Comparison of ENCODE assay signal across 13 cellular contexts in the genomic region with DNA sequence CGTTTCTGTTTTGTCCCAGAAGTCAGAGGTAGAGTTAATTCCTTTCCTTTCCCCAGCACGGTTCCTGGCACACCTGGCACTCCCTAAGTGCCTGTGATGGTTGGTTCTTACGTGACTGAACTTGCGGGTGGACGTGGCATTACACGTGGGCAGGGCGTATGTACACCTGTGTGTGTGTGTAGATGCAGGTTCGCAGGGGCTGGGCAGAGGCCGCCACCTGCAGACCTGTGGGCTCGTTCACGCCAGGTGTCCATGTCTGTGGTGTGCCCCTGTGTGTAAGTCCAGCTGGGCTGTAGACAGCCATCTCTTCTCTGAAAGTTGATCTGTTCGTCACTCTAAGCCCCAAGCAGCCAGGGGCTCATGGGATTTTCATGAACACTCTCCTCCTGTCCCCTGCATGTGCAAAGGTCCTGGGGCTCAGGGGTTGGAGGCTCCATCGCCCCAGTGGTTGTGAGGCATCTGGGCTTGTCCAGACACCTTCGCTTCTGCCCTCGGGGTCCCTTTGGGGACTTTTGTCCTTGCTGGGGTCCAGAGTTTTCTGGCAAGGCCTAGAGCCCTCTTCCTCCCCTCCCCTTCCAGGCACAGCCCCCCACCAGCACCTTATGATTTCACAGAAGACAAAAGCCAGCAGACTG. TPM values are rescaled to one million over a fixed set of nuclear protein-coding genes. Genes with fewer than 3 reads are reported as not detected.
DNase-seq lines count a peak whose midpoint lies in the region; ATAC-seq, FAIRE-seq and TF ChIP-seq lines count a peak whose summit lies in the region.
"Had no signal": no experiment of that assay in that cellular context is flagged by ENCODE, and none has a peak within 500 bp of the region (broad histone marks: within the 10 kb centered on the region; RNA-seq: fewer than 3 reads in every experiment).

No MANE protein-coding gene starts in this region.

- no peak overlapping the region for H3K4me3 ChIP-seq in A549
- no peak overlapping the region for H3K4me3 ChIP-seq in HEK293 (ENCODE audit: low read depth, low read length)
- peak overlapping the region; percentile 26 for H3K4me3 ChIP-seq in epithelial cell of proximal tubule (ENCODE audit: low read depth, low read length)
- no peak overlapping the region for H3K4me3 ChIP-seq in brain microvascular endothelial cell (ENCODE audit: low read depth, low read length)
- H3K4me3 ChIP-seq: Peyer's patch had no signal

- POLR2A ChIA-PET in A549 (lab: Yijun Ruan, JAX): no interaction called here
- POLR2A ChIA-PET in HEK293 (lab: Yijun Ruan, JAX): interaction anchor here (0.6 to 1.4 kb wide), 4 partner anchors 10 to 146 kb away, joined by 3 to 5 read pairs (median 4); a partner anchor contains a TSS

- TF ChIP-seq CTCF in A549 (IDR thresholded peaks at IDR 0.05): no peak
- TF ChIP-seq CTCF in HEK293 (tag by site-specific recombination; IDR thresholded peaks at IDR 0.05): no peak
- no peak for TF ChIP-seq CTCF in epithelial cell of proximal tubule (conservative IDR thresholded peaks at IDR 0.05; ENCODE audit: low read depth, low read length)
- no peak for TF ChIP-seq CTCF in neural crest cell (conservative IDR thresholded peaks at IDR 0.05)
- no peak for TF ChIP-seq CTCF in brain microvascular endothelial cell (IDR thresholded peaks at IDR 0.05; ENCODE audit: low read depth, low read length, missing control alignments)

- CTCF ChIA-PET in A549 (lab: Yijun Ruan, JAX) (interaction anchor here (0.6 to 5.5 kb wide), 6 partner anchors 14 to 106 kb away, joined by 3 to 65 read pairs (median 7); no protein-coding TSS in a partner anchor), HEK293 (lab: Yijun Ruan, JAX) (interaction anchor here (0.9 to 1.0 kb wide), 2 partner anchors 15 to 270 kb away, joined by 3 read pairs; no protein-coding TSS in a partner anchor)

- no peaks in the 10 kb centered on the region for H3K36me3 Mint-ChIP-seq in neural crest cell (ENCODE audit: low read depth)

- TF ChIP-seq EP300 in A549 (IDR thresholded peaks at IDR 0.05): no peak

- no peaks in the 10 kb centered on the region for H3K27me3 ChIP-seq in brain microvascular endothelial cell (replicated peaks)

- no peak overlapping the region for H3K27ac ChIP-seq in A549
- no peak overlapping the region for H3K27ac ChIP-seq in HEK293 (ENCODE audit: extremely low read depth, low read depth, low read length)
- no peak overlapping the region for H3K27ac ChIP-seq in brain microvascular endothelial cell
- H3K27ac ChIP-seq: Peyer's patch had no signal

- peaks cover 46% of the 10 kb centered on the region for H3K27me3 Mint-ChIP-seq in neural crest cell (ENCODE audit: low read depth)

- no peaks in the 10 kb centered on the region for H3K9me3 Mint-ChIP-seq in neural crest cell

- 87% methylated on average over 15 of the region's 15 CpGs for WGBS in A549 (ENCODE audit: missing lambda C conversion rate)

- no peaks in the 10 kb centered on the region for H3K9me3 ChIP-seq in A549
- H3K9me3 ChIP-seq in HEK293 (ENCODE audit: control insufficient read depth, insufficient read depth, low read depth, low read length): no peaks in the 10 kb centered on the region

- H3K4me1 Mint-ChIP-seq in neural crest cell: peaks cover 21% of the 10 kb centered on the region

- no peak for ATAC-seq in A549
- ATAC-seq in HG03139 (IDR thresholded peaks at IDR 0.05; ENCODE audit: unreplicated experiment): no peak

- in situ Hi-C loops in brain microvascular endothelial cell (cut with HindIII; ENCODE audit: low pct_ligation_motif_present, low sequenced_read_pairs): no loop called here

- no peak for FAIRE-seq in A549 (lab: Jason Lieb, UNC)

- H3K4me1 ChIP-seq in A549 (peaks cover 22% of the 10 kb centered on the region), HEK293 (ENCODE audit: control insufficient read depth, insufficient read depth, low read length) (peaks cover 2% of the 10 kb centered on the region; the same call in 1 of the 2 replicates)

- H3K4me2 ChIP-seq in A549: no peak overlapping the region

- DNase-seq in A549 (ENCODE audit: low read depth in 1 of 2, low spot score in 1 of 2) (no peak), epithelial cell of proximal tubule (ENCODE audit: low read depth) (no peak), neural crest cell (ENCODE audit: low read depth, low spot score) (no peak), 8988T (no peak), brain microvascular endothelial cell (no peak), D341Med (ENCODE audit: low spot score) (no peak)
- DNase-seq: DMS 273 treated with DMSO at 0.1 percent for 48 hours, HCEC 1CT, NCI-H146, Peyer's patch, SHP77 treated with DMSO at 0.1 percent for 48 hours had no signal

- TF ChIP-seq RAD21 in A549 (conservative IDR thresholded peaks at IDR 0.05 in 1 of 2, IDR thresholded peaks at IDR 0.05 in 1 of 2): no peak

- H3K36me3 ChIP-seq in HEK293 (ENCODE audit: control insufficient read depth in 2 of 2, insufficient read depth in 1 of 2, low read length in 2 of 2): no peaks in the 10 kb centered on the region
- H3K36me3 ChIP-seq in brain microvascular endothelial cell (replicated peaks): no peaks in the 10 kb centered on the region
- H3K36me3 ChIP-seq: Peyer's patch had no signal

- H3K27ac Mint-ChIP-seq in neural crest cell (ENCODE audit: unreplicated experiment): no peak overlapping the region

- H3K4me3 Mint-ChIP-seq in neural crest cell: peak overlapping the region; percentile 73

- no peak for TF ChIP-seq POLR2A in A549 (IDR thresholded peaks at IDR 0.05; ENCODE audit: low read length)

TF ChIP-seq in A549, 52 proteins besides CTCF, POLR2A, EP300 and RAD21 (continues in another document):
- TF ChIP-seq RARB (CRISPR knock-in tag; IDR thresholded peaks at IDR 0.05) (no peak), KDM1A (IDR thresholded peaks at IDR 0.05; ENCODE audit: low read depth) (peak; percentile 68; the same call in 1 of the 2 replicates), TFCP2L1 (CRISPR knock-in tag; IDR thresholded peaks at IDR 0.05) (no peak), GATA3 (IDR thresholded peaks at IDR 0.05; ENCODE audit: borderline replicate concordance) (no peak)
- TF ChIP-seq, protein P1, sequence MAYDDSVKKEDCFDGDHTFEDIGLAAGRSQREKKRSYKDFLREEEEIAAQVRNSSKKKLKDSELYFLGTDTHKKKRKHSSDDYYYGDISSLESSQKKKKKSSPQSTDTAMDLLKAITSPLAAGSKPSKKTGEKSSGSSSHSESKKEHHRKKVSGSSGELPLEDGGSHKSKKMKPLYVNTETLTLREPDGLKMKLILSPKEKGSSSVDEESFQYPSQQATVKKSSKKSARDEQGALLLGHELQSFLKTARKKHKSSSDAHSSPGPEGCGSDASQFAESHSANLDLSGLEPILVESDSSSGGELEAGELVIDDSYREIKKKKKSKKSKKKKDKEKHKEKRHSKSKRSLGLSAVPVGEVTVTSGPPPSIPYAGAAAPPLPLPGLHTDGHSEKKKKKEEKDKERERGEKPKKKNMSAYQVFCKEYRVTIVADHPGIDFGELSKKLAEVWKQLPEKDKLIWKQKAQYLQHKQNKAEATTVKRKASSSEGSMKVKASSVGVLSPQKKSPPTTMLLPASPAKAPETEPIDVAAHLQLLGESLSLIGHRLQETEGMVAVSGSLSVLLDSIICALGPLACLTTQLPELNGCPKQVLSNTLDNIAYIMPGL (CRISPR knock-in tag; IDR thresholded peaks at IDR 0.05; ENCODE audit: borderline replicate concordance): no peak

TF ChIP-seq in HEK293, 187 proteins besides CTCF, POLR2A, EP300 and RAD21 (continues in another document):
- TF ChIP-seq, protein P2, sequence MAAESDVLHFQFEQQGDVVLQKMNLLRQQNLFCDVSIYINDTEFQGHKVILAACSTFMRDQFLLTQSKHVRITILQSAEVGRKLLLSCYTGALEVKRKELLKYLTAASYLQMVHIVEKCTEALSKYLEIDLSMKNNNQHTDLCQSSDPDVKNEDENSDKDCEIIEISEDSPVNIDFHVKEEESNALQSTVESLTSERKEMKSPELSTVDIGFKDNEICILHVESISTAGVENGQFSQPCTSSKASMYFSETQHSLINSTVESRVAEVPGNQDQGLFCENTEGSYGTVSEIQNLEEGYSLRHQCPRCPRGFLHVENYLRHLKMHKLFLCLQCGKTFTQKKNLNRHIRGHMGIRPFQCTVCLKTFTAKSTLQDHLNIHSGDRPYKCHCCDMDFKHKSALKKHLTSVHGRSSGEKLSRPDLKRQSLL (tag by site-specific recombination; IDR thresholded peaks at IDR 0.05): peak; percentile 68
- TF ChIP-seq ZNF623 (tag by site-specific recombination; IDR thresholded peaks at IDR 0.05): peak; percentile 99
- 0 out of 2 replicates have a peak, but pooled peaks have one; percentile 11 for TF ChIP-seq ZNF10 (tag by site-specific recombination; IDR thresholded peaks at IDR 0.05)

RNA-seq across cellular contexts. Expression of a gene that starts 5.6 kb away (rescaled TPM):
- polyA plus RNA-seq in A549 (2011; rRNA removed) (0.84 and 1.2 TPM in 2 replicates), A549 (2017; fragmentation: RNase III; extraction: RNeasy Plus Mini Kit Qiagen cat#74134 plus additional on column Dnase treatment) (1.3 to 1.7 TPM (median 1.3 TPM) in 3 replicates)
- 0.74 and 1.1 TPM in 2 replicates for polyA plus RNA-seq in A549 (2012; cell fraction: cytosol; rRNA removed)
- polyA plus RNA-seq in A549 (2012; cell fraction: nucleus; rRNA removed): 7.5 and 8.3 TPM in 2 replicates
- polyA minus RNA-seq in A549 (2011; rRNA and poly(A)+ RNA removed): 3.6 and 3.7 TPM in 2 replicates
- total RNA-seq in epithelial cell of proximal tubule (0.51 TPM in 1 of 2 replicates, not detected in the other), neural crest cell (0.43 and 0.56 TPM in 2 replicates)

RNA-seq across cellular contexts. Expression of a gene that starts 10.0 kb away (rescaled TPM):
- polyA plus RNA-seq in A549 (2011; rRNA removed) (2,042 and 2,306 TPM in 2 replicates), A549 (2017; fragmentation: RNase III; extraction: RNeasy Plus Mini Kit Qiagen cat#74134 plus additional on column Dnase treatment) (7,182 to 8,782 TPM (median 7,263 TPM) in 3 replicates)
- polyA plus RNA-seq in A549 (2012; cell fraction: cytosol; rRNA removed): 14,539 and 15,776 TPM in 2 replicates
- polyA plus RNA-seq in A549 (2012; cell fraction: nucleus; rRNA removed): 26,089 and 28,335 TPM in 2 replicates
- polyA minus RNA-seq in A549 (2011; rRNA and poly(A)+ RNA removed): 2,054 and 3,772 TPM in 2 replicates
- total RNA-seq in epithelial cell of proximal tubule (8,322 and 8,951 TPM in 2 replicates), neural crest cell (4,235 and 4,315 TPM in 2 replicates)

RNA-seq across cellular contexts. Expression of a gene that starts 29.5 kb away (rescaled TPM):
- polyA plus RNA-seq in A549 (2011; rRNA removed) (5.4 and 7.2 TPM in 2 replicates), A549 (2017; fragmentation: RNase III; extraction: RNeasy Plus Mini Kit Qiagen cat#74134 plus additional on column Dnase treatment) (16.2 to 17.7 TPM (median 16.8 TPM) in 3 replicates)
- polyA plus RNA-seq in A549 (2012; cell fraction: cytosol; rRNA removed): 17.3 and 25.1 TPM in 2 replicates
- polyA plus RNA-seq in A549 (2012; cell fraction: nucleus; rRNA removed): 52.4 and 75.7 TPM in 2 replicates
- polyA minus RNA-seq in A549 (2011; rRNA and poly(A)+ RNA removed): 7.8 and 10.0 TPM in 2 replicates
- total RNA-seq in epithelial cell of proximal tubule (33.8 and 38.2 TPM in 2 replicates), neural crest cell (45.0 and 48.3 TPM in 2 replicates)
